28 cellular contexts compared by ENCODE assay signal in the genomic region with DNA sequence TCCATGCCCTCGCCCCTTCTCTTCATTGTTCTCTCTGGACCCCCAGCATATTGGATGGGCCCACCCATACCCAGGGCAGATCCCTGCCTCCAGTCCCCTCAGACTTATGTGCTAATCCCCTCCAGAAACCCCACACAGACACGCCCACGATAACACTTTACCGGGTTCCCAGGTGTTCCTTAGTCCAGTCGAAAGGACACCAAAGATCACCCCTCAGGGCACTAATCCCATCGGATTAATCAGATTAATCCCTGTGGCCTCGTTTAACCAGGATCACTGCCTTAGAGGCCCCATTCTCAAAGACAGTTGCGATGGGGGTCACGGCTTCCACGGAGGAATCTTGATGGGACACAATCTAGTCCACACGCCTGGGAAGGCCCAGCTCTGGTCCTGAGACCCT.
"Had no signal": no experiment of that assay in that cellular context is flagged by ENCODE, and none has a peak within 500 bp of the region (broad histone marks: within the 10 kb centered on the region; RNA-seq: fewer than 3 reads in every experiment).

No MANE protein-coding gene starts in this region.

- H3K9me3 ChIP-seq: gastrocnemius medialis had no signal

- H3K27ac ChIP-seq: ascending aorta, breast epithelium, cardiac muscle cell, coronary artery, dorsolateral prefrontal cortex, esophagus muscularis mucosa, foreskin keratinocyte, gastrocnemius medialis, heart left ventricle had no signal

- H3K27me3 ChIP-seq: ascending aorta, breast epithelium, cardiac muscle cell, foreskin keratinocyte had no signal

- H3K36me3 ChIP-seq: ascending aorta, breast epithelium, cardiac muscle cell, esophagus muscularis mucosa, gastrocnemius medialis, heart left ventricle had no signal

- H3K4me1 ChIP-seq: ascending aorta, breast epithelium, esophagus muscularis mucosa, gastrocnemius medialis, heart left ventricle had no signal

- DNase-seq: activated CD4-positive, alpha-beta memory T cell treated with anti-CD3 and anti-CD28 coated beads, Interleukin-2, amount 10 ng/mL, durations not matched to agents 7 days and 5 days; activated CD4-positive, alpha-beta T cell treated with anti-CD3 and anti-CD28 coated beads for 1 hour; activated CD4-positive, alpha-beta T cell treated with anti-CD3 and anti-CD28 coated beads for 4 hours; activated CD4-positive, alpha-beta T cell treated with anti-CD3 and anti-CD28 coated beads, Interleukin-2, amount 10 ng/mL, durations not matched to agents 7 days and 5 days; activated CD4-positive, alpha-beta T cell treated with anti-CD3 and anti-CD28 coated beads, Interleukin-2, amount 50 U/mL, for 4 hours; activated CD8-positive, alpha-beta memory T cell treated with anti-CD3 and anti-CD28 coated beads, Interleukin-2, amount 50 U/mL, for 48 hours; activated naive CD4-positive, alpha-beta T cell treated with anti-CD3 and anti-CD28 coated beads, Interleukin-2, amount 10 ng/mL, durations not matched to agents 7 days and 5 days; activated naive CD8-positive, alpha-beta T cell treated with anti-CD3 and anti-CD28 coated beads, Interleukin-2, amount 10 ng/mL, durations not matched to agents 7 days and 5 days; activated T-cell treated with anti-CD3 and anti-CD28 coated beads for 4 hours; activated T-cell treated with anti-CD3 and anti-CD28 coated beads, Interleukin-2, amount 50 U/mL, for 24 hours; activated T-cell treated with anti-CD3 and anti-CD28 coated beads, Interleukin-2, amount 50 U/mL, for 72 hours; effector memory CD4-positive, alpha-beta T cell; erythroblast; foreskin keratinocyte; gastrocnemius medialis; glutamatergic neuron; heart left ventricle; T-helper 1 cell; T-helper 17 cell; T1000 had no signal

- ATAC-seq: activated naive CD4-positive, alpha-beta T cell treated with anti-CD3 and anti-CD28 coated beads, Interleukin-2, amount 50 U/mL, for 72 hours; activated T-cell treated with anti-CD3 and anti-CD28 coated beads, Interleukin-2, amount 50 U/mL, for 72 hours; foreskin keratinocyte; gastrocnemius medialis; heart left ventricle; T-helper 17 cell; WTC11 had no signal

- H3K4me3 ChIP-seq: ascending aorta, breast epithelium, cardiac muscle cell, coronary artery, dorsolateral prefrontal cortex, esophagus muscularis mucosa, gastrocnemius medialis, heart left ventricle had no signal
